ENCODE assay signal across 1 cellular context in the genomic region with DNA sequence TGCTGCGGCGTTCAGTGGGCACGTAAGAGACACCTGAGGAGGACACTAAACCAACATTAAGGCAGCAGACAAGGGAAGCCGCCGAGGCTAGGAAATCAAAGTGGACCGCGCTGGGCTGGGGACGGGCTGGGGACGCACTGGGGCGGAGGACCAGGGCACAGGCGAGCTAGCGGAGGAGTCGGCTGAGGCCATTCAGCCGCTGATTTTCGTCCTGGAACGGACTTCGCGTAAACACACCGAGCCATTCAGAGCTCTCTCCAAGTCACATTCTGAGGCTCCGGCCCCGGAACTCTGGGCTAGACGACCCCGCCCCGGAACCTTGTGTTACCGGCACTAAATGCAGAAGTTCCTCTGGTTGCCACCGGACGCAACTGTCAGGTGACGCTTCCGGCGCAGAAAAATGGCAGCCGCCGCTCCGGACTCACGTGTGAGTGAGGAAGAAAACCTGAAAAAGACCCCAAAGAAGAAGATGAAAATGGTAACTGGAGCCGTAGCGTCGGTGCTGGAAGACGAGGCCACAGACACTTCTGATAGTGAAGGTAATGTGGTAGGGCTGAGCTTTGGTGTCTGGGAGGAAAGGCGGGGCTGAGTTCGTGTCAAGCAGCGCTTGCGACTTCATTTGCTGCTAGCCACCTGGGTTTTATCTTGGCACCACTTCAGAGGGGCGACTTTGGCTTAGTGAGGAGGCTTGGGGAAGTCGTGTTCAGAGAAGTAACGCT.
TF ChIP-seq lines count a peak whose summit lies in the region.

A gene with protein sequence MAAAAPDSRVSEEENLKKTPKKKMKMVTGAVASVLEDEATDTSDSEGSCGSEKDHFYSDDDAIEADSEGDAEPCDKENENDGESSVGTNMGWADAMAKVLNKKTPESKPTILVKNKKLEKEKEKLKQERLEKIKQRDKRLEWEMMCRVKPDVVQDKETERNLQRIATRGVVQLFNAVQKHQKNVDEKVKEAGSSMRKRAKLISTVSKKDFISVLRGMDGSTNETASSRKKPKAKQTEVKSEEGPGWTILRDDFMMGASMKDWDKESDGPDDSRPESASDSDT (plus strand): TSS at position 377 of the 719 bp plus-strand sequence. CDS start 24 bp downstream, at position 401.

TF ChIP-seq in HepG2, 621 proteins besides CTCF, POLR2A, EP300 and RAD21 (continued from another document and continues in another):
- TF ChIP-seq, protein P1, sequence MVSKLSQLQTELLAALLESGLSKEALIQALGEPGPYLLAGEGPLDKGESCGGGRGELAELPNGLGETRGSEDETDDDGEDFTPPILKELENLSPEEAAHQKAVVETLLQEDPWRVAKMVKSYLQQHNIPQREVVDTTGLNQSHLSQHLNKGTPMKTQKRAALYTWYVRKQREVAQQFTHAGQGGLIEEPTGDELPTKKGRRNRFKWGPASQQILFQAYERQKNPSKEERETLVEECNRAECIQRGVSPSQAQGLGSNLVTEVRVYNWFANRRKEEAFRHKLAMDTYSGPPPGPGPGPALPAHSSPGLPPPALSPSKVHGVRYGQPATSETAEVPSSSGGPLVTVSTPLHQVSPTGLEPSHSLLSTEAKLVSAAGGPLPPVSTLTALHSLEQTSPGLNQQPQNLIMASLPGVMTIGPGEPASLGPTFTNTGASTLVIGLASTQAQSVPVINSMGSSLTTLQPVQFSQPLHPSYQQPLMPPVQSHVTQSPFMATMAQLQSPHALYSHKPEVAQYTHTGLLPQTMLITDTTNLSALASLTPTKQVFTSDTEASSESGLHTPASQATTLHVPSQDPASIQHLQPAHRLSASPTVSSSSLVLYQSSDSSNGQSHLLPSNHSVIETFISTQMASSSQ (IDR thresholded peaks at IDR 0.05; ENCODE audit: low read depth): 0 out of 2 replicates have a peak, but pooled peaks have one; percentile 40
- TF ChIP-seq, protein P1 (CRISPR knock-in tag; IDR thresholded peaks at IDR 0.05; ENCODE audit: borderline replicate concordance): peak; percentile 54; the same call in 1 of the 2 replicates
- TF ChIP-seq PHF21A (CRISPR knock-in tag; IDR thresholded peaks at IDR 0.05) (peak; percentile 51; the same call in 1 of the 2 replicates), ZBTB7B (CRISPR knock-in tag; IDR thresholded peaks at IDR 0.05) (peak; percentile 72), ZMYM4 (CRISPR knock-in tag; IDR thresholded peaks at IDR 0.05) (peak; percentile 91), PAF1 (CRISPR knock-in tag; IDR thresholded peaks at IDR 0.05) (no peak), CBX5 (CRISPR knock-in tag; IDR thresholded peaks at IDR 0.05; ENCODE audit: borderline replicate concordance) (peak; percentile 92; the same call in 1 of the 2 replicates), KAT2B (IDR thresholded peaks at IDR 0.05; ENCODE audit: borderline replicate concordance, low read depth, low read length) (no peak), BRD4 (CRISPR knock-in tag; IDR thresholded peaks at IDR 0.05) (peak; percentile 49; the same call in 1 of the 2 replicates), CEBPG (CRISPR knock-in tag; IDR thresholded peaks at IDR 0.05) (peak; percentile 43), ATF1 (CRISPR knock-in tag; IDR thresholded peaks at IDR 0.05) (peak; percentile 55; the same call in 1 of the 2 replicates), CHCHD3 (CRISPR knock-in tag; IDR thresholded peaks at IDR 0.05) (no peak), ZNF441 (CRISPR knock-in tag; IDR thresholded peaks at IDR 0.05; ENCODE audit: borderline replicate concordance) (no peak), NFYB (CRISPR knock-in tag; IDR thresholded peaks at IDR 0.05) (peak; percentile 56; the same call in 1 of the 2 replicates), SKI (IDR thresholded peaks at IDR 0.05; ENCODE audit: partially characterized antibody) (peak; percentile 79), ZMYM3 (CRISPR knock-in tag; IDR thresholded peaks at IDR 0.05) (no peak), ZNF703 (CRISPR knock-in tag; IDR thresholded peaks at IDR 0.05; ENCODE audit: borderline replicate concordance) (no peak), ZNF747 (CRISPR knock-in tag; IDR thresholded peaks at IDR 0.05; ENCODE audit: borderline replicate concordance) (peak; percentile 87; the same call in 1 of the 2 replicates), ZFP36L1 (CRISPR knock-in tag; IDR thresholded peaks at IDR 0.05) (peak; percentile 75; the same call in 1 of the 2 replicates), ZNF350 (CRISPR knock-in tag; IDR thresholded peaks at IDR 0.05; ENCODE audit: borderline replicate concordance, low read depth) (peak; percentile 92; the same call in 1 of the 2 replicates), DR1 (CRISPR knock-in tag; IDR thresholded peaks at IDR 0.05) (peak; percentile 45; the same call in 1 of the 2 replicates), ZNF570 (CRISPR knock-in tag; IDR thresholded peaks at IDR 0.05; ENCODE audit: borderline replicate concordance) (peak; percentile 7; the same call in 1 of the 2 replicates), NFRKB (IDR thresholded peaks at IDR 0.05) (0 out of 2 replicates have a peak, but pooled peaks have one; percentile 25), FOXK1 (CRISPR knock-in tag; IDR thresholded peaks at IDR 0.05; ENCODE audit: borderline replicate concordance, low read depth) (peak; percentile 92; the same call in 1 of the 2 replicates), PRPF4 (IDR thresholded peaks at IDR 0.05; ENCODE audit: low read depth, low read length, poor library complexity, severe bottlenecking) (no peak), ZNF317 (CRISPR knock-in tag; IDR thresholded peaks at IDR 0.05) (0 out of 2 replicates have a peak, but pooled peaks have one; percentile 68), ZNF446 (CRISPR knock-in tag; IDR thresholded peaks at IDR 0.05) (no peak), LCORL (IDR thresholded peaks at IDR 0.05) (0 out of 2 replicates have a peak, but pooled peaks have one; percentile 15), LCORL (CRISPR knock-in tag; IDR thresholded peaks at IDR 0.05) (peak; percentile 75), ISX (CRISPR knock-in tag; conservative IDR thresholded peaks at IDR 0.05) (no peak), ZNF225 (CRISPR knock-in tag; IDR thresholded peaks at IDR 0.05) (peak; percentile 87), NR2F2 (IDR thresholded peaks at IDR 0.05; ENCODE audit: borderline replicate concordance, low read depth) (peak; percentile 37; the same call in 1 of the 2 replicates), MED8 (CRISPR knock-in tag; IDR thresholded peaks at IDR 0.05; ENCODE audit: insufficient replicate concordance) (peak; percentile 95), ZNF34 (CRISPR knock-in tag; IDR thresholded peaks at IDR 0.05; ENCODE audit: borderline replicate concordance) (no peak), KLF15 (CRISPR knock-in tag; IDR thresholded peaks at IDR 0.05; ENCODE audit: borderline replicate concordance) (no peak; the same call in 1 of the 2 replicates), ZSCAN31 (CRISPR knock-in tag; IDR thresholded peaks at IDR 0.05; ENCODE audit: low read depth) (peak; percentile 55; the same call in 1 of the 2 replicates), MAFK (conservative IDR thresholded peaks at IDR 0.05 in 1 of 2, IDR thresholded peaks at IDR 0.05 in 1 of 2; ENCODE audit: low read length in 2 of 2) (peak in 1 of 2 experiments; percentile 14; a peak in 1 of 4 replicates), MIER3 (CRISPR knock-in tag; IDR thresholded peaks at IDR 0.05; ENCODE audit: borderline replicate concordance) (peak; percentile 69; the same call in 1 of the 2 replicates)
- TF ChIP-seq, protein P2, sequence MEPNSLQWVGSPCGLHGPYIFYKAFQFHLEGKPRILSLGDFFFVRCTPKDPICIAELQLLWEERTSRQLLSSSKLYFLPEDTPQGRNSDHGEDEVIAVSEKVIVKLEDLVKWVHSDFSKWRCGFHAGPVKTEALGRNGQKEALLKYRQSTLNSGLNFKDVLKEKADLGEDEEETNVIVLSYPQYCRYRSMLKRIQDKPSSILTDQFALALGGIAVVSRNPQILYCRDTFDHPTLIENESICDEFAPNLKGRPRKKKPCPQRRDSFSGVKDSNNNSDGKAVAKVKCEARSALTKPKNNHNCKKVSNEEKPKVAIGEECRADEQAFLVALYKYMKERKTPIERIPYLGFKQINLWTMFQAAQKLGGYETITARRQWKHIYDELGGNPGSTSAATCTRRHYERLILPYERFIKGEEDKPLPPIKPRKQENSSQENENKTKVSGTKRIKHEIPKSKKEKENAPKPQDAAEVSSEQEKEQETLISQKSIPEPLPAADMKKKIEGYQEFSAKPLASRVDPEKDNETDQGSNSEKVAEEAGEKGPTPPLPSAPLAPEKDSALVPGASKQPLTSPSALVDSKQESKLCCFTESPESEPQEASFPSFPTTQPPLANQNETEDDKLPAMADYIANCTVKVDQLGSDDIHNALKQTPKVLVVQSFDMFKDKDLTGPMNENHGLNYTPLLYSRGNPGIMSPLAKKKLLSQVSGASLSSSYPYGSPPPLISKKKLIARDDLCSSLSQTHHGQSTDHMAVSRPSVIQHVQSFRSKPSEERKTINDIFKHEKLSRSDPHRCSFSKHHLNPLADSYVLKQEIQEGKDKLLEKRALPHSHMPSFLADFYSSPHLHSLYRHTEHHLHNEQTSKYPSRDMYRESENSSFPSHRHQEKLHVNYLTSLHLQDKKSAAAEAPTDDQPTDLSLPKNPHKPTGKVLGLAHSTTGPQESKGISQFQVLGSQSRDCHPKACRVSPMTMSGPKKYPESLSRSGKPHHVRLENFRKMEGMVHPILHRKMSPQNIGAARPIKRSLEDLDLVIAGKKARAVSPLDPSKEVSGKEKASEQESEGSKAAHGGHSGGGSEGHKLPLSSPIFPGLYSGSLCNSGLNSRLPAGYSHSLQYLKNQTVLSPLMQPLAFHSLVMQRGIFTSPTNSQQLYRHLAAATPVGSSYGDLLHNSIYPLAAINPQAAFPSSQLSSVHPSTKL (CRISPR knock-in tag; IDR thresholded peaks at IDR 0.05): peak; percentile 48; the same call in 1 of the 2 replicates
- TF ChIP-seq, protein P3, sequence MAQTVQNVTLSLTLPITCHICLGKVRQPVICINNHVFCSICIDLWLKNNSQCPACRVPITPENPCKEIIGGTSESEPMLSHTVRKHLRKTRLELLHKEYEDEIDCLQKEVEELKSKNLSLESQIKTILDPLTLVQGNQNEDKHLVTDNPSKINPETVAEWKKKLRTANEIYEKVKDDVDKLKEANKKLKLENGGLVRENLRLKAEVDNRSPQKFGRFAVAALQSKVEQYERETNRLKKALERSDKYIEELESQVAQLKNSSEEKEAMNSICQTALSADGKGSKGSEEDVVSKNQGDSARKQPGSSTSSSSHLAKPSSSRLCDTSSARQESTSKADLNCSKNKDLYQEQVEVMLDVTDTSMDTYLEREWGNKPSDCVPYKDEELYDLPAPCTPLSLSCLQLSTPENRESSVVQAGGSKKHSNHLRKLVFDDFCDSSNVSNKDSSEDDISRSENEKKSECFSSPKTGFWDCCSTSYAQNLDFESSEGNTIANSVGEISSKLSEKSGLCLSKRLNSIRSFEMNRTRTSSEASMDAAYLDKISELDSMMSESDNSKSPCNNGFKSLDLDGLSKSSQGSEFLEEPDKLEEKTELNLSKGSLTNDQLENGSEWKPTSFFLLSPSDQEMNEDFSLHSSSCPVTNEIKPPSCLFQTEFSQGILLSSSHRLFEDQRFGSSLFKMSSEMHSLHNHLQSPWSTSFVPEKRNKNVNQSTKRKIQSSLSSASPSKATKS (CRISPR knock-in tag; IDR thresholded peaks at IDR 0.05): peak; percentile 77; the same call in 1 of the 2 replicates
- TF ChIP-seq, protein P4, sequence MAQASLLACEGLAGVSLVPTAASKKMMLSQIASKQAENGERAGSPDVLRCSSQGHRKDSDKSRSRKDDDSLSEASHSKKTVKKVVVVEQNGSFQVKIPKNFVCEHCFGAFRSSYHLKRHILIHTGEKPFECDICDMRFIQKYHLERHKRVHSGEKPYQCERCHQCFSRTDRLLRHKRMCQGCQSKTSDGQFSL (CRISPR knock-in tag; IDR thresholded peaks at IDR 0.05): no peak
- TF ChIP-seq, protein P5, sequence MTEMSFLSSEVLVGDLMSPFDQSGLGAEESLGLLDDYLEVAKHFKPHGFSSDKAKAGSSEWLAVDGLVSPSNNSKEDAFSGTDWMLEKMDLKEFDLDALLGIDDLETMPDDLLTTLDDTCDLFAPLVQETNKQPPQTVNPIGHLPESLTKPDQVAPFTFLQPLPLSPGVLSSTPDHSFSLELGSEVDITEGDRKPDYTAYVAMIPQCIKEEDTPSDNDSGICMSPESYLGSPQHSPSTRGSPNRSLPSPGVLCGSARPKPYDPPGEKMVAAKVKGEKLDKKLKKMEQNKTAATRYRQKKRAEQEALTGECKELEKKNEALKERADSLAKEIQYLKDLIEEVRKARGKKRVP (CRISPR knock-in tag; IDR thresholded peaks at IDR 0.05): peak in 1 of 2 experiments; percentile 49; a peak in 1 of 4 replicates
- TF ChIP-seq, protein P6, sequence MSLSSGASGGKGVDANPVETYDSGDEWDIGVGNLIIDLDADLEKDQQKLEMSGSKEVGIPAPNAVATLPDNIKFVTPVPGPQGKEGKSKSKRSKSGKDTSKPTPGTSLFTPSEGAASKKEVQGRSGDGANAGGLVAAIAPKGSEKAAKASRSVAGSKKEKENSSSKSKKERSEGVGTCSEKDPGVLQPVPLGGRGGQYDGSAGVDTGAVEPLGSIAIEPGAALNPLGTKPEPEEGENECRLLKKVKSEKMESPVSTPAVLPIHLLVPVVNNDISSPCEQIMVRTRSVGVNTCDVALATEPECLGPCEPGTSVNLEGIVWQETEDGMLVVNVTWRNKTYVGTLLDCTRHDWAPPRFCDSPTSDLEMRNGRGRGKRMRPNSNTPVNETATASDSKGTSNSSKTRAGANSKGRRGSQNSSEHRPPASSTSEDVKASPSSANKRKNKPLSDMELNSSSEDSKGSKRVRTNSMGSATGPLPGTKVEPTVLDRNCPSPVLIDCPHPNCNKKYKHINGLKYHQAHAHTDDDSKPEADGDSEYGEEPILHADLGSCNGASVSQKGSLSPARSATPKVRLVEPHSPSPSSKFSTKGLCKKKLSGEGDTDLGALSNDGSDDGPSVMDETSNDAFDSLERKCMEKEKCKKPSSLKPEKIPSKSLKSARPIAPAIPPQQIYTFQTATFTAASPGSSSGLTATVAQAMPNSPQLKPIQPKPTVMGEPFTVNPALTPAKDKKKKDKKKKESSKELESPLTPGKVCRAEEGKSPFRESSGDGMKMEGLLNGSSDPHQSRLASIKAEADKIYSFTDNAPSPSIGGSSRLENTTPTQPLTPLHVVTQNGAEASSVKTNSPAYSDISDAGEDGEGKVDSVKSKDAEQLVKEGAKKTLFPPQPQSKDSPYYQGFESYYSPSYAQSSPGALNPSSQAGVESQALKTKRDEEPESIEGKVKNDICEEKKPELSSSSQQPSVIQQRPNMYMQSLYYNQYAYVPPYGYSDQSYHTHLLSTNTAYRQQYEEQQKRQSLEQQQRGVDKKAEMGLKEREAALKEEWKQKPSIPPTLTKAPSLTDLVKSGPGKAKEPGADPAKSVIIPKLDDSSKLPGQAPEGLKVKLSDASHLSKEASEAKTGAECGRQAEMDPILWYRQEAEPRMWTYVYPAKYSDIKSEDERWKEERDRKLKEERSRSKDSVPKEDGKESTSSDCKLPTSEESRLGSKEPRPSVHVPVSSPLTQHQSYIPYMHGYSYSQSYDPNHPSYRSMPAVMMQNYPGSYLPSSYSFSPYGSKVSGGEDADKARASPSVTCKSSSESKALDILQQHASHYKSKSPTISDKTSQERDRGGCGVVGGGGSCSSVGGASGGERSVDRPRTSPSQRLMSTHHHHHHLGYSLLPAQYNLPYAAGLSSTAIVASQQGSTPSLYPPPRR (CRISPR knock-in tag; IDR thresholded peaks at IDR 0.05; ENCODE audit: borderline replicate concordance): no peak
